7 cellular contexts compared by ENCODE assay signal in the genomic region with DNA sequence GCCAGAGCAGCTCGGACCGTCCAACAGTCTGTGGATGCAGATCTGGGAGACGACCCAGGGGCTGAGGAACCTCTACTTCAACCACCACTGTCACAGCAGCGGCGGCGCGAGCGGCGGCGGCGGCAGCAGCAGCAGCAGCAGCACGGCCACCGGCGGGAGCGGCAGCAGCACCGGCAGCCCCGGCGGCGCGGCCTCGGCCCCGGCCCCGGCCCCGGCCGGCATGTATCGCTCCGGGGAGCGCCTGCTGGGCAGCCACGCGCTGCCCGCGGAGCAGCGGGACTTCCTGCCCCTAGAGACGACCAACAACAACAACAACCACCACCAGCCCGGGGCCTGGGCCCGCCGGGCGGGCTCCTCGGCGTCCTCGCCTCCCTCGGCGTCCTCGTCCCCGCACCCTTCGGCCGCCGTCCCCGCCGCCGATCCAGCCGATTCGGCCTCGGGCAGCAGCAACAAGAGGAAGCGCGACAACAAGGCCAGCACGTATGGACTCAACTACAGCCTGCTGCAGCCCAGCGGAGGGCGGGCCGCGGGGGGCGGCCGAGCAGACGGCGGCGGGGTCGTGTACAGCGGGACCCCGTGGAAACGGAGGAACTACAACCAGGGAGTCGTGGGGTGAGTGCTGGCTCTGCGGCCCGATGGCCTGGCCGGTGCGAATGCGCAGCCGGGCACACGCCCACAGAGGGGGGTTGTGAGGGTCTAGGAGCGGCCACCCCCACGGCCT. TPM values are rescaled to one million over a fixed set of nuclear protein-coding genes. Genes with fewer than 3 reads are reported as not detected.
DNase-seq lines count a peak whose midpoint lies in the region; ATAC-seq, FAIRE-seq and TF ChIP-seq lines count a peak whose summit lies in the region.

No MANE protein-coding gene starts in this region.

- peak overlapping the region; percentile 84 for H3K9ac ChIP-seq in GM12878 (ENCODE audit: control insufficient read depth, insufficient read depth, low read length)

- no peak for TF ChIP-seq EP300 in GM12878 (IDR thresholded peaks at IDR 0.05; ENCODE audit: borderline replicate concordance in 1 of 2, control insufficient read depth in 1 of 2, low read depth in 2 of 2, low read length in 2 of 2)

- peak overlapping the region; percentile 87 for H3K4me3 ChIP-seq in GM12878

- peaks cover 6% of the 10 kb centered on the region for H3K4me1 ChIP-seq in GM12878 (ENCODE audit: control insufficient read depth, insufficient read depth, low read length)

- peak overlapping the region; percentile 92 for H3K4me2 ChIP-seq in GM12878 (ENCODE audit: control insufficient read depth, insufficient read depth)

- peak overlapping the region; percentile 30; the same call in 1 of the 2 replicates for H2AFZ ChIP-seq in GM12878 (ENCODE audit: control insufficient read depth, low read depth, low read length)

- BruUV-seq in GM12878 (replicated peaks; lab: Mats Ljungman, UMichigan) = no TSS peak

- H3K27me3 ChIP-seq in GM12878 (replicated peaks in 1 of 2; ENCODE audit: control insufficient read depth in 2 of 2, insufficient read depth in 2 of 2, low read length in 1 of 2) = no peaks in the 10 kb centered on the region

- H3K9me3 ChIP-seq in GM12878 (replicated peaks; ENCODE audit: control insufficient read depth, insufficient read depth, low read length) = no peaks in the 10 kb centered on the region

- no peak; the same call in 1 of the 2 replicates for TF ChIP-seq POLR2A in GM12878 (IDR thresholded peaks at IDR 0.05; ENCODE audit: low read depth, low read length)

- H3K36me3 ChIP-seq in GM12878 (ENCODE audit: control insufficient read depth in 2 of 2, insufficient read depth in 2 of 2, low read length in 1 of 2) = no peaks in the 10 kb centered on the region

- RAD21 ChIA-PET in GM12878 (lab: Charles Lee; ENCODE audit: unreplicated experiment) = no interaction called here

- SMC1A ChIA-PET in GM12878 (lab: Charles Lee; ENCODE audit: uncharacterized antibody, unreplicated experiment) = no interaction called here

- intact Hi-C loops in GM12878 (cut with micrococcal nuclease; ENCODE audit: unreplicated experiment) = loop anchor here (2.0 to 10.0 kb wide), 5 partner anchors 33 to 591 kb away; partner anchors contain the start of gene CYLD

- peak; percentile 22 for ATAC-seq in GM12878

- DNase-seq in GM13976 (ENCODE audit: low spot score) (peak; percentile 57), HCEC 1CT (peak; percentile 36), NCI-H69 (lab: John Stamatoyannopoulos, UW) (peak; percentile 39), GM12878 (ENCODE audit: low read depth, low spot score) (no peak), iPS-NIHi11 (ENCODE audit: low spot score) (peak; percentile 58), NCI-H2171 treated with DMSO at 0.1 percent for 48 hours (lab: John Stamatoyannopoulos, UW) (no peak)
- DNase-seq in stimulated activated CD4-positive, alpha-beta T cell treated with anti-CD3 and anti-CD28 coated beads, Interleukin-15, amount 100 ng/mL, for 1 hour (ENCODE audit: low read depth in 1 of 2, low spot score in 1 of 2) = peak; percentile 12 to 29

- TF ChIP-seq CTCF in GM13976 (IDR thresholded peaks at IDR 0.05; ENCODE audit: borderline replicate concordance, control extremely low read depth, extremely low read depth, insufficient read depth, missing control alignments) (no peak), GM12878 (IDR thresholded peaks at IDR 0.05 in 2 of 3, conservative IDR thresholded peaks at IDR 0.05 in 1 of 3; ENCODE audit: control insufficient read depth in 2 of 3, extremely low read depth in 1 of 3, insufficient read depth in 1 of 3, low read depth in 3 of 3, low read length in 3 of 3) (no peak)

- under 1% methylated on average over 53 of the region's 80 CpGs for WGBS in GM12878 (ENCODE audit: insufficient coverage, insufficient replicate concordance, low lambda C conversion rate, missing lambda C conversion rate)

- peaks cover 51% of the 10 kb centered on the region for H3K79me2 ChIP-seq in GM12878 (ENCODE audit: control insufficient read depth, insufficient read depth, low read length)

- no peak for FAIRE-seq in GM12878 (lab: Jason Lieb, UNC)

- CTCF ChIA-PET in GM12878 (lab: Yijun Ruan, JAX) = no interaction called here

- in situ Hi-C loops in GM13976 (cut with MboI; ENCODE audit: low sequenced_read_pairs, unreplicated experiment) (no loop called here), GM12878 (cut with MboI) (no loop called here)

- peaks cover 7% of the 10 kb centered on the region; the same call in 1 of the 2 replicates for H4K20me1 ChIP-seq in GM12878 (ENCODE audit: control insufficient read depth, insufficient read depth)

- peak overlapping the region; percentile 74 for H3K27ac ChIP-seq in GM12878 (ENCODE audit: control insufficient read depth, insufficient read depth)

- TF ChIP-seq RAD21 in GM12878 (IDR thresholded peaks at IDR 0.05; ENCODE audit: insufficient read depth, low read depth, low read length) = no peak

- POLR2A ChIA-PET in GM12878 (lab: Charles Lee) = no interaction called here

TF ChIP-seq in GM12878, 131 proteins besides CTCF, POLR2A, EP300 and RAD21 (continues in another document):
- no peak for TF ChIP-seq NR2F1 (conservative IDR thresholded peaks at IDR 0.05)
- no peak for TF ChIP-seq FOXM1 (IDR thresholded peaks at IDR 0.05; ENCODE audit: low read depth, low read length)
- TF ChIP-seq RFX5 (IDR thresholded peaks at IDR 0.05; ENCODE audit: low read depth, low read length) = no peak
- no peak for TF ChIP-seq SMAD5 (IDR thresholded peaks at IDR 0.05; ENCODE audit: low read depth)
- 0 out of 2 replicates have a peak, but pooled peaks have one; percentile 12 for TF ChIP-seq BACH1 (IDR thresholded peaks at IDR 0.05; ENCODE audit: borderline replicate concordance)
- TF ChIP-seq, protein P1, sequence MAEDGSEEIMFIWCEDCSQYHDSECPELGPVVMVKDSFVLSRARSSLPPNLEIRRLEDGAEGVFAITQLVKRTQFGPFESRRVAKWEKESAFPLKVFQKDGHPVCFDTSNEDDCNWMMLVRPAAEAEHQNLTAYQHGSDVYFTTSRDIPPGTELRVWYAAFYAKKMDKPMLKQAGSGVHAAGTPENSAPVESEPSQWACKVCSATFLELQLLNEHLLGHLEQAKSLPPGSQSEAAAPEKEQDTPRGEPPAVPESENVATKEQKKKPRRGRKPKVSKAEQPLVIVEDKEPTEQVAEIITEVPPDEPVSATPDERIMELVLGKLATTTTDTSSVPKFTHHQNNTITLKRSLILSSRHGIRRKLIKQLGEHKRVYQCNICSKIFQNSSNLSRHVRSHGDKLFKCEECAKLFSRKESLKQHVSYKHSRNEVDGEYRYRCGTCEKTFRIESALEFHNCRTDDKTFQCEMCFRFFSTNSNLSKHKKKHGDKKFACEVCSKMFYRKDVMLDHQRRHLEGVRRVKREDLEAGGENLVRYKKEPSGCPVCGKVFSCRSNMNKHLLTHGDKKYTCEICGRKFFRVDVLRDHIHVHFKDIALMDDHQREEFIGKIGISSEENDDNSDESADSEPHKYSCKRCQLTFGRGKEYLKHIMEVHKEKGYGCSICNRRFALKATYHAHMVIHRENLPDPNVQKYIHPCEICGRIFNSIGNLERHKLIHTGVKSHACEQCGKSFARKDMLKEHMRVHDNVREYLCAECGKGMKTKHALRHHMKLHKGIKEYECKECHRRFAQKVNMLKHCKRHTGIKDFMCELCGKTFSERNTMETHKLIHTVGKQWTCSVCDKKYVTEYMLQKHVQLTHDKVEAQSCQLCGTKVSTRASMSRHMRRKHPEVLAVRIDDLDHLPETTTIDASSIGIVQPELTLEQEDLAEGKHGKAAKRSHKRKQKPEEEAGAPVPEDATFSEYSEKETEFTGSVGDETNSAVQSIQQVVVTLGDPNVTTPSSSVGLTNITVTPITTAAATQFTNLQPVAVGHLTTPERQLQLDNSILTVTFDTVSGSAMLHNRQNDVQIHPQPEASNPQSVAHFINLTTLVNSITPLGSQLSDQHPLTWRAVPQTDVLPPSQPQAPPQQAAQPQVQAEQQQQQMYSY (CRISPR knock-in tag; IDR thresholded peaks at IDR 0.05) = no peak
- TF ChIP-seq SREBF1 (IDR thresholded peaks at IDR 0.05; ENCODE audit: low read length) = no peak
- no peak for TF ChIP-seq CBFB (IDR thresholded peaks at IDR 0.05; ENCODE audit: low read depth)
- no peak for TF ChIP-seq WRNIP1 (IDR thresholded peaks at IDR 0.05; ENCODE audit: borderline replicate concordance, low read depth, low read length)
- no peak for TF ChIP-seq STAT1 (conservative IDR thresholded peaks at IDR 0.05)
- TF ChIP-seq NR2C1 (IDR thresholded peaks at IDR 0.05) = no peak
- no peak for TF ChIP-seq MTA2 (IDR thresholded peaks at IDR 0.05; ENCODE audit: low read depth)
- no peak for TF ChIP-seq JUNB (IDR thresholded peaks at IDR 0.05)
- TF ChIP-seq IKZF2 (IDR thresholded peaks at IDR 0.05) = no peak
- peak; percentile 57; the same call in 1 of the 2 replicates for TF ChIP-seq ZNF217 (IDR thresholded peaks at IDR 0.05)
- no peak for TF ChIP-seq EZH2 (IDR thresholded peaks at IDR 0.05; ENCODE audit: borderline replicate concordance, control insufficient read depth, low read depth, low read length)
- TF ChIP-seq ASH2L (IDR thresholded peaks at IDR 0.05; ENCODE audit: borderline replicate concordance, low read depth) = no peak; the same call in 1 of the 2 replicates
- TF ChIP-seq IKZF1 (conservative IDR thresholded peaks at IDR 0.05) = peak; percentile 42; the same call in 1 of the 2 replicates
- no peak for TF ChIP-seq MTA3 (IDR thresholded peaks at IDR 0.05; ENCODE audit: borderline replicate concordance, low read length)
- TF ChIP-seq LARP7 (IDR thresholded peaks at IDR 0.05) = peak; percentile 57
- TF ChIP-seq SMARCA5 (IDR thresholded peaks at IDR 0.05) = no peak; the same call in 1 of the 2 replicates
- TF ChIP-seq TBL1XR1 (IDR thresholded peaks at IDR 0.05; ENCODE audit: low read depth, low read length) = no peak

RNA-seq across cellular contexts. Expression of gene TENT4B, which starts 0.7 kb away (rescaled TPM):
- 17.1 and 18.2 TPM in 2 replicates for total RNA-seq in GM12878 (2013; cell fraction: nucleolus; rRNA removed)
- total RNA-seq in GM12878 (2014; rRNA removed) (10.0 and 10.8 TPM in 2 replicates), GM12878 (2014; rRNA removed; fragmentation: Illumina TruSeq; extraction: Trizol) (9.8 and 10.7 TPM in 2 replicates), GM12878 (2021) (13.0 and 15.4 TPM in 2 replicates)
- polyA plus RNA-seq in GM12878 (2011; ENCODE audit: low read depth) = 4.1 TPM
- polyA plus RNA-seq in GM12878 (2011; rRNA removed) (12.5 and 18.5 TPM in 2 replicates), GM12878 (2014; fragmentation: Illumina TruSeq; extraction: Trizol) (13.4 and 17.0 TPM in 2 replicates), GM12878 (2014; fragmentation: Nextera tagmentation; extraction: Ambion mirVana) (10 to 100 TPM; 11.7 to 16.7 TPM), GM12878 (2014; rRNA removed) (7.3 and 9.0 TPM in 2 replicates), GM12878 (2016; fragmentation: Nextera tagmentation; extraction: Ambion mirVana) (1 to 10 TPM; 4.4 to 8.4 TPM)
- polyA plus RNA-seq in GM12878 (2011; cell fraction: cytosol; rRNA removed) = 5.7 and 6.2 TPM in 2 replicates
- 4.8 TPM in 2 replicates for polyA plus RNA-seq in GM12878 (2011; cell fraction: nucleus; rRNA removed)
- polyA plus RNA-seq in GM12878 (2012) = 6.2 and 8.1 TPM in 2 replicates
- 13.0 and 20.9 TPM in 2 replicates for polyA minus RNA-seq in GM12878 (2011; rRNA and poly(A)+ RNA removed)
- 8.7 and 8.8 TPM in 2 replicates for polyA minus RNA-seq in GM12878 (2011; cell fraction: cytosol; rRNA and poly(A)+ RNA removed)
- 3.3 and 6.9 TPM in 2 replicates for polyA minus RNA-seq in GM12878 (2011; cell fraction: nucleus; rRNA and poly(A)+ RNA removed)

Comparison
In these comparisons a context has a peak if more than half of its experiments do, and no peak if none do; other contexts are left out.
1. DNase-seq: peak in GM13976 (single experiment), HCEC 1CT (single experiment), NCI-H69 (single experiment), iPS-NIHi11 (single experiment) and stimulated activated CD4-positive, alpha-beta T cell treated with anti-CD3 and anti-CD28 coated beads, Interleukin-15, amount 100 ng/mL, for 1 hour (2 of 2); none in GM12878 (single experiment) and NCI-H2171 treated with DMSO at 0.1 percent for 48 hours (single experiment).